In the genomic region with DNA sequence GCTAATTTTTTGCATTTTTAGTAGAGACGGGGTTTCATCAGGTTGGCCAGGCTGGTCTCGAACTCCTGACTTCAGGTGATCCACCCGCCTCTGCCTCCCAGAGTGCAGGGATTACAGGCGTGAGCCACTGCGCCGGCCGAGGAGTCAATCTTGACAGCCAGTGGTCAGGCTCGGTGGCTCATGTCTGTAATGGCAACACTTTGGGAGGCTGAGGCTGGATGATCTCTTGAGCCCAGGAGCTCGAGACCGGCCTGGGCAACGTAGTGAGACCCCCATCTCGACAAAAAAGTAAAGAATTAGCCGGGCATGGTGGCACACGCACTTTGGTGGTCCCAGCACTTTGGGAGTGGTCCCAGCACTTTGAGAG, we compare ENCODE assay signal across 8 cellular contexts. TPM values are rescaled to one million over a fixed set of nuclear protein-coding genes. Genes with fewer than 3 reads are reported as not detected.
DNase-seq lines count a peak whose midpoint lies in the region; ATAC-seq and TF ChIP-seq lines count a peak whose summit lies in the region.

No MANE protein-coding gene starts in this region.

- no peaks in the 10 kb centered on the region for H3K9me3 Mint-ChIP-seq in chondrocyte (ENCODE audit: low read depth)

- TF ChIP-seq CTCF in AG04449 (IDR thresholded peaks at IDR 0.05; ENCODE audit: insufficient read depth, low read length, missing control alignments) (no peak), chondrocyte (IDR thresholded peaks at IDR 0.05) (no peak)

- peak overlapping the region; percentile 99 for H3K4me2 ChIP-seq in Karpas-422 (ENCODE audit: low read depth, low read length, poor library complexity, severe bottlenecking)

- H2AFZ ChIP-seq in Karpas-422 (ENCODE audit: low read length): peak overlapping the region; percentile 99

- H3K4me1 Mint-ChIP-seq in chondrocyte (ENCODE audit: low read depth): peaks cover 60% of the 10 kb centered on the region

- H3K27me3 Mint-ChIP-seq in chondrocyte (ENCODE audit: low read depth): no peaks in the 10 kb centered on the region

- no peak for ATAC-seq in HG03108 (IDR thresholded peaks at IDR 0.05; ENCODE audit: unreplicated experiment)

- no peak overlapping the region for H3K27ac Mint-ChIP-seq in chondrocyte (ENCODE audit: unreplicated experiment)

- H4K20me1 ChIP-seq in Karpas-422 (ENCODE audit: insufficient read depth, low read depth, low read length): peaks cover 13% of the 10 kb centered on the region

- DNase-seq in AG04449 (ENCODE audit: low read depth, low spot score) (no peak), Karpas-422 (no peak), chondrocyte (ENCODE audit: low spot score) (no peak), NCI-H187 (lab: John Stamatoyannopoulos, UW) (no peak), GM03348 (ENCODE audit: low spot score) (no peak), NCI-H524 (lab: John Stamatoyannopoulos, UW) (no peak)

- CTCF ChIA-PET in AG04449 (lab: Yijun Ruan, JAX): interaction anchor here (1.2 to 9.3 kb wide), 3 partner anchors 10 to 44 kb away, joined by 4 to 120 read pairs (median 6); no protein-coding TSS in a partner anchor

- H3K4me1 ChIP-seq in Karpas-422 (ENCODE audit: low read length): peaks cover 38% of the 10 kb centered on the region
- peaks cover 19% of the 10 kb centered on the region for H3K4me1 ChIP-seq in muscle layer of colon (ENCODE audit: insufficient read depth, low read length)

- H3K4me3 ChIP-seq in AG04449 (ENCODE audit: low read depth, low read length): peak overlapping the region; percentile 81
- H3K4me3 ChIP-seq in Karpas-422 (ENCODE audit: low read length): peak overlapping the region; percentile 97
- H3K4me3 ChIP-seq in muscle layer of colon (ENCODE audit: low read depth in 1 of 2, low read length in 2 of 2): peak overlapping the region; percentile 90 to 91

- peaks cover 43% of the 10 kb centered on the region for H3K79me2 ChIP-seq in Karpas-422 (ENCODE audit: low read length)

- peak overlapping the region; percentile 94 for H3K9ac ChIP-seq in Karpas-422 (ENCODE audit: low read length)
- H3K9ac ChIP-seq in muscle layer of colon (ENCODE audit: low read length): peak overlapping the region; percentile 53

- H3K4me3 Mint-ChIP-seq in chondrocyte (ENCODE audit: unreplicated experiment): peak overlapping the region; percentile 97

- POLR2A ChIA-PET in AG04449 (lab: Yijun Ruan, JAX): interaction anchor here (1.1 kb wide), 1 partner anchor 18 kb away, joined by 3 read pairs; a partner anchor contains a TSS

- H3K9me3 ChIP-seq in Karpas-422 (ENCODE audit: low read length) (no peaks in the 10 kb centered on the region), muscle layer of colon (ENCODE audit: low read length) (no peaks in the 10 kb centered on the region)

- no peaks in the 10 kb centered on the region for H3K36me3 Mint-ChIP-seq in chondrocyte (ENCODE audit: low read depth)

- no peaks in the 10 kb centered on the region for H3K27me3 ChIP-seq in Karpas-422 (ENCODE audit: low read length)
- H3K27me3 ChIP-seq in muscle layer of colon (ENCODE audit: control insufficient read depth in 1 of 2, insufficient read depth in 2 of 2, low read length in 2 of 2): no peaks in the 10 kb centered on the region

- H3K36me3 ChIP-seq in Karpas-422 (ENCODE audit: insufficient read depth, low read length) (no peaks in the 10 kb centered on the region), muscle layer of colon (ENCODE audit: insufficient read depth, low read length) (no peaks in the 10 kb centered on the region)

- no peaks in the 10 kb centered on the region for H3K9me2 ChIP-seq in Karpas-422 (replicated peaks; ENCODE audit: insufficient read depth, low read length)

- H3K27ac ChIP-seq in Karpas-422 (ENCODE audit: low read length) (no peak overlapping the region), muscle layer of colon (ENCODE audit: low read depth, low read length) (peak overlapping the region; percentile 96)

RNA-seq across cellular contexts. Expression of a gene that starts 0.6 kb away (rescaled TPM):
- total RNA-seq in Karpas-422 (2014; rRNA removed; shearing (Covaris generic); ENCODE audit: low replicate concordance): 15.9 and 33.3 TPM in 2 replicates
- 22.1 to 30.4 TPM (median 22.7 TPM) in 3 replicates for total RNA-seq in chondrocyte

RNA-seq across cellular contexts. Expression of a gene that starts 18.0 kb away (rescaled TPM):
- total RNA-seq in Karpas-422 (2014; rRNA removed; shearing (Covaris generic); ENCODE audit: low replicate concordance): not detected in 2 replicates
- total RNA-seq in chondrocyte: 13.6 to 26.2 TPM (median 14.4 TPM) in 3 replicates

Comparison
In these comparisons a context has a peak if more than half of its experiments do, and no peak if none do; other contexts are left out.
1. RNA of a gene that starts 18.0 kb away (total RNA-seq): 13.6 to 26.2 TPM in chondrocyte; not detected in Karpas-422; every median in the first group is over 10 times any median in the second.
2. Peak in every context shown above with its lines, with median percentiles within 50 percentile points of each other: H3K4me3 ChIP-seq.